9 cellular contexts compared by ENCODE assay signal in the genomic region with DNA sequence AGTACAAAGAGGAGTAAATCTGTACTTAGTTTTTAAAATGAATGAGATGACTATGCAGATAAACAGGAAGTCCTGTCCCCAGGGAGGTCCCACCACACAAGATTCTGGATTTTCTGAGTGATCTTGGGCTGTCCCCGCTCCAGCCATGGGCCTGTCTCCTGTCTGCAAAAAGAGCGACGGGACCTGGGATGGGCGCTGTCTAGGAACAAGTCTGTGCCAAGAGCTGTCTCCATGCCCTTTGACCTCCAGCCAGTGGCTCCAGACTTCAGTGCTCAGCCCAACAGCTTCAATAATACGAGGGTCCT. TPM values are rescaled to one million over a fixed set of nuclear protein-coding genes. Genes with fewer than 3 reads are reported as not detected.
DNase-seq lines count a peak whose midpoint lies in the region; ATAC-seq and TF ChIP-seq lines count a peak whose summit lies in the region.
"Had no signal": no experiment of that assay in that cellular context is flagged by ENCODE, and none has a peak within 500 bp of the region (broad histone marks: within the 10 kb centered on the region; RNA-seq: fewer than 3 reads in every experiment).

No MANE protein-coding gene starts in this region.

- no peaks in the 10 kb centered on the region for H3K9me3 Mint-ChIP-seq in CD4-positive, alpha-beta T cell
- no peaks in the 10 kb centered on the region for H3K9me3 Mint-ChIP-seq in progenitor cell of endocrine pancreas (ENCODE audit: low read depth)

- H3K27me3 Mint-ChIP-seq in CD4-positive, alpha-beta T cell = no peaks in the 10 kb centered on the region
- no peaks in the 10 kb centered on the region for H3K27me3 Mint-ChIP-seq in progenitor cell of endocrine pancreas

- ATAC-seq in CD4-positive, alpha-beta T cell (ENCODE audit: poor library complexity) = no peak
- ATAC-seq in GM21528 (IDR thresholded peaks at IDR 0.05; ENCODE audit: low FRiP score, unreplicated experiment) (no peak), HG02852 (IDR thresholded peaks at IDR 0.05; ENCODE audit: unreplicated experiment) (no peak)

- no peaks in the 10 kb centered on the region for H3K9me3 ChIP-seq in CD4-positive, alpha-beta T cell (ENCODE audit: control insufficient read depth, low read length)

- no peak overlapping the region for H3K27ac ChIP-seq in CD4-positive, alpha-beta T cell (ENCODE audit: low read depth, low read length)
- H3K27ac ChIP-seq in cingulate gyrus (ENCODE audit: low read depth, low read length) = peak overlapping the region; percentile 50

- no peak overlapping the region for H3K4me3 Mint-ChIP-seq in CD4-positive, alpha-beta T cell
- H3K4me3 Mint-ChIP-seq in progenitor cell of endocrine pancreas (ENCODE audit: low read depth) = no peak overlapping the region

- no peaks in the 10 kb centered on the region for H3K27me3 ChIP-seq in CD4-positive, alpha-beta T cell (ENCODE audit: control insufficient read depth, insufficient read depth, low read length)

- CTCF ChIA-PET in CD4-positive, alpha-beta T cell (lab: Charles Lee) = interaction anchor here (1.6 kb wide), 1 partner anchor 13 kb away, joined by 3 read pairs; no protein-coding TSS in a partner anchor

- H3K4me1 Mint-ChIP-seq in CD4-positive, alpha-beta T cell (ENCODE audit: low read depth) = peaks cover 79% of the 10 kb centered on the region
- H3K4me1 Mint-ChIP-seq in progenitor cell of endocrine pancreas (ENCODE audit: low read depth) = peaks cover 31% of the 10 kb centered on the region

- TF ChIP-seq CTCF in CD4-positive, alpha-beta T cell (IDR thresholded peaks at IDR 0.05) = no peak
- no peak for TF ChIP-seq CTCF in progenitor cell of endocrine pancreas (IDR thresholded peaks at IDR 0.05; ENCODE audit: unreplicated experiment)

- POLR2A ChIA-PET in CD4-positive, alpha-beta T cell (lab: Charles Lee) = no interaction called here

- H3K27ac Mint-ChIP-seq in CD4-positive, alpha-beta T cell = peak overlapping the region; percentile 69
- peak overlapping the region; percentile 71 for H3K27ac Mint-ChIP-seq in progenitor cell of endocrine pancreas

- intact Hi-C loops in CD4-positive, alpha-beta T cell (cut with DNase I, micrococcal nuclease) = no loop called here

- peaks cover 20% of the 10 kb centered on the region for H3K36me3 Mint-ChIP-seq in CD4-positive, alpha-beta T cell (ENCODE audit: low read depth)
- H3K36me3 Mint-ChIP-seq in progenitor cell of endocrine pancreas (ENCODE audit: insufficient read depth) = peaks cover 9% of the 10 kb centered on the region

- DNase-seq in CD4-positive, alpha-beta T cell = no peak
- DNase-seq in NAMALWA (ENCODE audit: low spot score) = peak; percentile 43
- DNase-seq in progenitor cell of endocrine pancreas (ENCODE audit: low spot score, unreplicated experiment) = no peak
- DNase-seq in NOMO-1 treated with dmso at 0.1 percent for 144 hours (lab: John Stamatoyannopoulos, UW; ENCODE audit: unreplicated experiment) = no peak
- DNase-seq in DMS79 treated with DMSO at 0.1 percent for 48 hours (lab: John Stamatoyannopoulos, UW) = no peak
- DNase-seq: NK-92 treated with Interleukin-12 subunit alpha and Interleukin-12 subunit beta, amount 100 ng/mL, for 24 hours had no signal

RNA-seq across cellular contexts. Expression of a gene that starts 6.0 kb away (rescaled TPM):
- total RNA-seq in CD4-positive, alpha-beta T cell = 100 to 1,000 TPM; 208 to 217 TPM
- total RNA-seq in progenitor cell of endocrine pancreas = 246 and 250 TPM in 2 replicates

RNA-seq across cellular contexts. Expression of a gene that starts 38.5 kb away (rescaled TPM):
- 10 to 100 TPM; 49.3 to 50.1 TPM for total RNA-seq in CD4-positive, alpha-beta T cell
- total RNA-seq in progenitor cell of endocrine pancreas = 67.3 and 71.7 TPM in 2 replicates
